In genomic region chr2:53970898-53971681, GRCh38 we compare ENCODE assay signal across 1 cellular context.
TF ChIP-seq lines count a peak whose summit lies in the region.

Gene PSME4 (minus strand): TSS chr2:53970993. CDS start chr2:53970784, 209 bp downstream.

TF ChIP-seq in K562, 482 proteins besides CTCF, POLR2A, EP300 and RAD21 (continued from another document):
- TF ChIP-seq, protein P1, sequence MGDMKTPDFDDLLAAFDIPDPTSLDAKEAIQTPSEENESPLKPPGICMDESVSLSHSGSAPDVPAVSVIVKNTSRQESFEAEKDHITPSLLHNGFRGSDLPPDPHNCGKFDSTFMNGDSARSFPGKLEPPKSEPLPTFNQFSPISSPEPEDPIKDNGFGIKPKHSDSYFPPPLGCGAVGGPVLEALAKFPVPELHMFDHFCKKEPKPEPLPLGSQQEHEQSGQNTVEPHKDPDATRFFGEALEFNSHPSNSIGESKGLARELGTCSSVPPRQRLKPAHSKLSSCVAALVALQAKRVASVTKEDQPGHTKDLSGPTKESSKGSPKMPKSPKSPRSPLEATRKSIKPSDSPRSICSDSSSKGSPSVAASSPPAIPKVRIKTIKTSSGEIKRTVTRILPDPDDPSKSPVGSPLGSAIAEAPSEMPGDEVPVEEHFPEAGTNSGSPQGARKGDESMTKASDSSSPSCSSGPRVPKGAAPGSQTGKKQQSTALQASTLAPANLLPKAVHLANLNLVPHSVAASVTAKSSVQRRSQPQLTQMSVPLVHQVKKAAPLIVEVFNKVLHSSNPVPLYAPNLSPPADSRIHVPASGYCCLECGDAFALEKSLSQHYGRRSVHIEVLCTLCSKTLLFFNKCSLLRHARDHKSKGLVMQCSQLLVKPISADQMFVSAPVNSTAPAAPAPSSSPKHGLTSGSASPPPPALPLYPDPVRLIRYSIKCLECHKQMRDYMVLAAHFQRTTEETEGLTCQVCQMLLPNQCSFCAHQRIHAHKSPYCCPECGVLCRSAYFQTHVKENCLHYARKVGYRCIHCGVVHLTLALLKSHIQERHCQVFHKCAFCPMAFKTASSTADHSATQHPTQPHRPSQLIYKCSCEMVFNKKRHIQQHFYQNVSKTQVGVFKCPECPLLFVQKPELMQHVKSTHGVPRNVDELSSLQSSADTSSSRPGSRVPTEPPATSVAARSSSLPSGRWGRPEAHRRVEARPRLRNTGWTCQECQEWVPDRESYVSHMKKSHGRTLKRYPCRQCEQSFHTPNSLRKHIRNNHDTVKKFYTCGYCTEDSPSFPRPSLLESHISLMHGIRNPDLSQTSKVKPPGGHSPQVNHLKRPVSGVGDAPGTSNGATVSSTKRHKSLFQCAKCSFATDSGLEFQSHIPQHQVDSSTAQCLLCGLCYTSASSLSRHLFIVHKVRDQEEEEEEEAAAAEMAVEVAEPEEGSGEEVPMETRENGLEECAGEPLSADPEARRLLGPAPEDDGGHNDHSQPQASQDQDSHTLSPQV (IDR thresholded peaks at IDR 0.05) = peak; percentile 66
- TF ChIP-seq SMARCC2 (IDR thresholded peaks at IDR 0.05; ENCODE audit: low read depth) (no peak; the same call in 1 of the 2 replicates), STAG1 (CRISPR knock-in tag; IDR thresholded peaks at IDR 0.05; ENCODE audit: borderline replicate concordance) (no peak), BRD4 (IDR thresholded peaks at IDR 0.05) (no peak), ZFP1 (CRISPR knock-in tag; IDR thresholded peaks at IDR 0.05) (no peak), KAT8 (IDR thresholded peaks at IDR 0.05; ENCODE audit: low read depth) (no peak), CAMTA2 (CRISPR knock-in tag; conservative IDR thresholded peaks at IDR 0.05) (no peak), MECOM (CRISPR knock-in tag; IDR thresholded peaks at IDR 0.05) (no peak), ZNF436 (CRISPR knock-in tag; IDR thresholded peaks at IDR 0.05) (no peak), ARID2 (IDR thresholded peaks at IDR 0.05) (no peak), BRD9 (IDR thresholded peaks at IDR 0.05; ENCODE audit: low read depth, partially characterized antibody) (no peak), NR2C1 (IDR thresholded peaks at IDR 0.05) (no peak), NR2C1 (tag; IDR thresholded peaks at IDR 0.05) (no peak), ZNF584 (CRISPR knock-in tag; IDR thresholded peaks at IDR 0.05; ENCODE audit: low read depth) (no peak), ZBTB5 (IDR thresholded peaks at IDR 0.05) (no peak), HNRNPUL1 (IDR thresholded peaks at IDR 0.05; ENCODE audit: low read length) (no peak), CEBPG (CRISPR knock-in tag; IDR thresholded peaks at IDR 0.05) (no peak), CEBPG (tag; conservative IDR thresholded peaks at IDR 0.05 in 1 of 2, IDR thresholded peaks at IDR 0.05 in 1 of 2) (no peak)
- TF ChIP-seq, protein P2, sequence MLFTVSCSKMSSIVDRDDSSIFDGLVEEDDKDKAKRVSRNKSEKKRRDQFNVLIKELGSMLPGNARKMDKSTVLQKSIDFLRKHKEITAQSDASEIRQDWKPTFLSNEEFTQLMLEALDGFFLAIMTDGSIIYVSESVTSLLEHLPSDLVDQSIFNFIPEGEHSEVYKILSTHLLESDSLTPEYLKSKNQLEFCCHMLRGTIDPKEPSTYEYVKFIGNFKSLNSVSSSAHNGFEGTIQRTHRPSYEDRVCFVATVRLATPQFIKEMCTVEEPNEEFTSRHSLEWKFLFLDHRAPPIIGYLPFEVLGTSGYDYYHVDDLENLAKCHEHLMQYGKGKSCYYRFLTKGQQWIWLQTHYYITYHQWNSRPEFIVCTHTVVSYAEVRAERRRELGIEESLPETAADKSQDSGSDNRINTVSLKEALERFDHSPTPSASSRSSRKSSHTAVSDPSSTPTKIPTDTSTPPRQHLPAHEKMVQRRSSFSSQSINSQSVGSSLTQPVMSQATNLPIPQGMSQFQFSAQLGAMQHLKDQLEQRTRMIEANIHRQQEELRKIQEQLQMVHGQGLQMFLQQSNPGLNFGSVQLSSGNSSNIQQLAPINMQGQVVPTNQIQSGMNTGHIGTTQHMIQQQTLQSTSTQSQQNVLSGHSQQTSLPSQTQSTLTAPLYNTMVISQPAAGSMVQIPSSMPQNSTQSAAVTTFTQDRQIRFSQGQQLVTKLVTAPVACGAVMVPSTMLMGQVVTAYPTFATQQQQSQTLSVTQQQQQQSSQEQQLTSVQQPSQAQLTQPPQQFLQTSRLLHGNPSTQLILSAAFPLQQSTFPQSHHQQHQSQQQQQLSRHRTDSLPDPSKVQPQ (CRISPR knock-in tag; IDR thresholded peaks at IDR 0.05; ENCODE audit: borderline replicate concordance) = no peak
